Comparison of ENCODE assay signal across 8 cellular contexts in genomic region chr17:79010304-79010646, GRCh38. TPM values are rescaled to one million over a fixed set of nuclear protein-coding genes. Genes with fewer than 3 reads are reported as not detected.
A peak's percentile ranks its signal among the peaks of the same experiment; 100 is the strongest.
DNase-seq lines count a peak whose midpoint lies in the region; ATAC-seq and TF ChIP-seq lines count a peak whose summit lies in the region.

No MANE protein-coding gene starts in this region.

- peaks cover 29% of the 10 kb centered on the region for H3K36me3 Mint-ChIP-seq in Calu3 (ENCODE audit: insufficient read depth, unreplicated experiment)
- peaks cover 1% of the 10 kb centered on the region for H3K36me3 Mint-ChIP-seq in progenitor cell of endocrine pancreas (ENCODE audit: insufficient read depth)

- DNase-seq in Calu3 (no peak), SK-N-MC (ENCODE audit: low read depth, low spot score) (no peak), fibroblast of mammary gland (ENCODE audit: low read depth) (no peak), progenitor cell of endocrine pancreas (ENCODE audit: low spot score, unreplicated experiment) (no peak), NCI-H2081 (lab: John Stamatoyannopoulos, UW) (no peak), DMS153 treated with DMSO at 0.1 percent for 48 hours (lab: John Stamatoyannopoulos, UW; ENCODE audit: unreplicated experiment) (no peak)

- no peak for ATAC-seq in HG03108 (IDR thresholded peaks at IDR 0.05; ENCODE audit: unreplicated experiment)
- no peak for ATAC-seq in HG02623 (IDR thresholded peaks at IDR 0.05; ENCODE audit: unreplicated experiment)

- H3K27ac Mint-ChIP-seq in Calu3 (ENCODE audit: unreplicated experiment), result peak overlapping the region; percentile 96
- H3K27ac Mint-ChIP-seq in progenitor cell of endocrine pancreas, result no peak overlapping the region

- peak overlapping the region; percentile 81 for H3K4me3 ChIP-seq in SK-N-MC
- peak overlapping the region; percentile 52 for H3K4me3 ChIP-seq in fibroblast of mammary gland (ENCODE audit: control insufficient read depth, low read depth, low read length)

- H3K4me1 Mint-ChIP-seq in Calu3 (ENCODE audit: low read depth, unreplicated experiment) (peaks cover 66% of the 10 kb centered on the region), progenitor cell of endocrine pancreas (ENCODE audit: low read depth) (peaks cover 16% of the 10 kb centered on the region)

- H3K9me3 ChIP-seq in SK-N-MC (ENCODE audit: low read depth, low read length), result peaks cover 4% of the 10 kb centered on the region; the same call in 1 of the 2 replicates

- H3K27ac ChIP-seq in SK-N-MC, result peak overlapping the region; percentile 76; the same call in 1 of the 2 replicates

- H3K9me3 Mint-ChIP-seq in Calu3 (ENCODE audit: low read depth, unreplicated experiment) (peaks cover 3% of the 10 kb centered on the region), progenitor cell of endocrine pancreas (ENCODE audit: low read depth) (peaks cover 12% of the 10 kb centered on the region)

- H3K4me3 Mint-ChIP-seq in Calu3 (ENCODE audit: low read depth, unreplicated experiment) (peak overlapping the region; percentile 83), progenitor cell of endocrine pancreas (ENCODE audit: low read depth) (peak overlapping the region; percentile 78)

- peak overlapping the region; percentile 84 for H3K9ac ChIP-seq in SK-N-MC (ENCODE audit: insufficient read length)

- H3K27me3 Mint-ChIP-seq in Calu3 (ENCODE audit: unreplicated experiment) (no peaks in the 10 kb centered on the region), progenitor cell of endocrine pancreas (no peaks in the 10 kb centered on the region)

- CTCF ChIA-PET in Calu3 (lab: Charles Lee), result interaction anchor here (1.0 kb wide), 2 partner anchors 14 to 35 kb away, joined by 3 to 5 read pairs; no protein-coding TSS in a partner anchor

- no peak for TF ChIP-seq CTCF in Calu3 (IDR thresholded peaks at IDR 0.05; ENCODE audit: unreplicated experiment)
- no peak for TF ChIP-seq CTCF in fibroblast of mammary gland (conservative IDR thresholded peaks at IDR 0.05; ENCODE audit: control insufficient read depth, insufficient read depth, low read depth, low read length)
- TF ChIP-seq CTCF in progenitor cell of endocrine pancreas (IDR thresholded peaks at IDR 0.05; ENCODE audit: unreplicated experiment), result no peak

- no TSS peak for BruUV-seq in Calu3 (replicated peaks; lab: Mats Ljungman, UMichigan)

- intact Hi-C loops in Calu3 (cut with micrococcal nuclease; ENCODE audit: unreplicated experiment), result no loop called here

- H3K36me3 ChIP-seq in SK-N-MC (ENCODE audit: insufficient read depth, low read length), result peaks cover 7% of the 10 kb centered on the region; the same call in 1 of the 2 replicates

RNA-seq across cellular contexts. Expression of gene CANT1, which starts 0.7 kb away (rescaled TPM):
- total RNA-seq in Calu3 (2022) (95.7 and 115 TPM in 2 replicates), progenitor cell of endocrine pancreas (59.0 and 66.3 TPM in 2 replicates)

RNA-seq across cellular contexts. Expression of gene C1QTNF1, which starts 13.7 kb away (rescaled TPM):
- total RNA-seq in Calu3 (2022) (3.1 and 3.3 TPM in 2 replicates), progenitor cell of endocrine pancreas (0.67 and 2.0 TPM in 2 replicates)

RNA-seq across cellular contexts. Expression of gene LGALS3BP, which starts 30.6 kb away (rescaled TPM):
- 747 and 1,100 TPM in 2 replicates for total RNA-seq in Calu3 (2022)
- total RNA-seq in progenitor cell of endocrine pancreas, result 69.5 and 72.5 TPM in 2 replicates

Comparison
In these comparisons a context has a peak if more than half of its experiments do, and no peak if none do; other contexts are left out.
1. RNA of gene LGALS3BP, which starts 30.6 kb away (total RNA-seq): 747 to 1,100 TPM in Calu3; 69.5 to 72.5 TPM in progenitor cell of endocrine pancreas; every median in the first group is over 10 times any median in the second.